Comparison of ENCODE assay signal across 10 cellular contexts in genomic region chr14:103905861-103906456, GRCh38. TPM values are rescaled to one million over a fixed set of nuclear protein-coding genes. Genes with fewer than 3 reads are reported as not detected.
DNase-seq lines count a peak whose midpoint lies in the region; ATAC-seq and TF ChIP-seq lines count a peak whose summit lies in the region.
"Had no signal": no experiment of that assay in that cellular context is flagged by ENCODE, and none has a peak within 500 bp of the region (broad histone marks: within the 10 kb centered on the region; RNA-seq: fewer than 3 reads in every experiment).

No MANE protein-coding gene starts in this region.

- H2BK15ac ChIP-seq in mesendoderm (replicated peaks; ENCODE audit: low read depth), result no peak overlapping the region

- no peak overlapping the region for H3K4me2 ChIP-seq in GM23338
- no peak overlapping the region for H3K4me2 ChIP-seq in mesendoderm (ENCODE audit: low read length)

- H3K9me3 Mint-ChIP-seq in GM23338, result no peaks in the 10 kb centered on the region

- no peaks in the 10 kb centered on the region for H3K79me1 ChIP-seq in mesendoderm (ENCODE audit: low read length)

- H3K27me3 Mint-ChIP-seq in GM23338 (ENCODE audit: insufficient read depth, low read depth, poor library complexity), result peaks cover 9% of the 10 kb centered on the region

- H4K20me1 ChIP-seq in GM23338 (replicated peaks; ENCODE audit: insufficient read depth), result no peaks in the 10 kb centered on the region

- no peak overlapping the region for H4K5ac ChIP-seq in mesendoderm (ENCODE audit: low read length)

- H2BK5ac ChIP-seq in mesendoderm (ENCODE audit: low read length), result no peak overlapping the region

- no peak for TF ChIP-seq POLR2A in body of pancreas (IDR thresholded peaks at IDR 0.05)

- intact Hi-C loops in body of pancreas (cut with DNase I), result no loop called here

- H3K79me2 ChIP-seq in GM23338 (replicated peaks; ENCODE audit: insufficient read depth), result no peaks in the 10 kb centered on the region
- no peaks in the 10 kb centered on the region for H3K79me2 ChIP-seq in mesendoderm (ENCODE audit: control insufficient read depth, insufficient read depth, low read length)

- H3K4me1 Mint-ChIP-seq in GM23338, result peaks cover 9% of the 10 kb centered on the region

- no peak overlapping the region for H2AFZ ChIP-seq in GM23338

- no peak overlapping the region; the same call in 2 of the 3 replicates for H3K4me3 Mint-ChIP-seq in GM23338

- no peak overlapping the region for H3K9ac ChIP-seq in mesendoderm (ENCODE audit: low read length)

- TF ChIP-seq CTCF in GM23338 (conservative IDR thresholded peaks at IDR 0.05; ENCODE audit: low read depth in 2 of 2) (peak; percentile 34 to 59), body of pancreas (IDR thresholded peaks at IDR 0.05) (no peak)

- no peak overlapping the region for H3K4ac ChIP-seq in mesendoderm (ENCODE audit: low read depth, low read length)

- no peak overlapping the region for H2BK120ac ChIP-seq in mesendoderm (ENCODE audit: low read depth, low read length)

- H3K36me3 ChIP-seq in GM23338 (ENCODE audit: insufficient read depth) (no peaks in the 10 kb centered on the region), mesendoderm (ENCODE audit: control insufficient read depth, insufficient read depth, low read length) (no peaks in the 10 kb centered on the region), body of pancreas (replicated peaks in 1 of 2; ENCODE audit: insufficient read depth in 1 of 2, low read depth in 2 of 2) (no peaks in the 10 kb centered on the region)

- H3K4me3 ChIP-seq in GM23338, result no peak overlapping the region
- H3K4me3 ChIP-seq in mesendoderm (ENCODE audit: low read length), result no peak overlapping the region
- H3K4me3 ChIP-seq in body of pancreas, result no peak overlapping the region
- H3K4me3 ChIP-seq: heart right ventricle had no signal

- 0 out of 2 replicates have a peak, but pooled peaks cover 3% of the 10 kb centered on the region for H3F3A ChIP-seq in GM23338 (replicated peaks; ENCODE audit: low read depth)

- H3K9me2 ChIP-seq in GM23338 (ENCODE audit: insufficient read depth), result no peaks in the 10 kb centered on the region

- ATAC-seq in GM23338 (peak; percentile 76), body of pancreas (no peak)
- ATAC-seq: heart right ventricle had no signal

- no peak overlapping the region for H3K23ac ChIP-seq in mesendoderm (ENCODE audit: low read length)

- no peak overlapping the region for H3K18ac ChIP-seq in mesendoderm (ENCODE audit: low read length)

- no peak overlapping the region for H3K56ac ChIP-seq in mesendoderm (ENCODE audit: low read length)

- no CpG with 5 or more reads among the region's 21 CpGs for WGBS in mesendoderm (ENCODE audit: extremely low coverage, insufficient coverage, low lambda C conversion rate)
- WGBS in body of pancreas, 2 donors, result 68 to 75% methylated on average over 21 of the region's 21 CpGs

- H4K8ac ChIP-seq in mesendoderm (ENCODE audit: low read depth, low read length), result no peak overlapping the region

- H3K4me1 ChIP-seq in GM23338 (ENCODE audit: insufficient read depth), result peaks cover 4% of the 10 kb centered on the region; the same call in 1 of the 2 replicates
- no peaks in the 10 kb centered on the region for H3K4me1 ChIP-seq in mesendoderm (ENCODE audit: control insufficient read depth, low read depth, low read length)
- peaks cover 14% of the 10 kb centered on the region for H3K4me1 ChIP-seq in body of pancreas

- no peak overlapping the region for H2AK5ac ChIP-seq in mesendoderm (ENCODE audit: low read length)

- H3K27ac Mint-ChIP-seq in GM23338, result no peak overlapping the region

- H3K9me3 ChIP-seq in body of pancreas, result no peaks in the 10 kb centered on the region
- H3K9me3 ChIP-seq: heart right ventricle had no signal

- H3K27me3 ChIP-seq in GM23338 (ENCODE audit: insufficient read depth) (no peaks in the 10 kb centered on the region), mesendoderm (ENCODE audit: insufficient read depth, low read length, poor library complexity) (no peaks in the 10 kb centered on the region), body of pancreas (no peaks in the 10 kb centered on the region)
- H3K27me3 ChIP-seq: heart right ventricle had no signal

- DNase-seq in NCI-H82 (lab: John Stamatoyannopoulos, UW) (peak; percentile 65), NCI-H82 treated with DMSO at 0.1 percent for 48 hours (lab: John Stamatoyannopoulos, UW; ENCODE audit: unreplicated experiment) (no peak), GM23338 (ENCODE audit: low spot score) (peak; percentile 68), mesendoderm (peak; percentile 48), NCI-H2171 (lab: John Stamatoyannopoulos, UW) (no peak), mucosa of gallbladder (ENCODE audit: low spot score) (no peak), body of pancreas (no peak)
- DNase-seq in activated naive CD4-positive, alpha-beta T cell treated with anti-CD3 and anti-CD28 coated beads, Interleukin-2, amount 50 U/mL, for 16 hours, result peak; percentile 36
- DNase-seq: central memory CD4-positive, alpha-beta T cell; heart right ventricle had no signal

- no peak overlapping the region for H3K27ac ChIP-seq in GM23338 (ENCODE audit: low read depth)
- H3K27ac ChIP-seq in mesendoderm (ENCODE audit: low read depth, low read length), result no peak overlapping the region
- no peak overlapping the region for H3K27ac ChIP-seq in body of pancreas
- H3K27ac ChIP-seq: heart right ventricle had no signal

- H3K36me3 Mint-ChIP-seq in GM23338 (ENCODE audit: low read depth), result no peaks in the 10 kb centered on the region

TF ChIP-seq in GM23338, 12 proteins besides CTCF, POLR2A, EP300 and RAD21:
- TF ChIP-seq EZH2phosphoT487 (IDR thresholded peaks at IDR 0.05; ENCODE audit: unreplicated experiment) (no peak), JUNB (IDR thresholded peaks at IDR 0.05; ENCODE audit: unreplicated experiment) (no peak), EZH2 (IDR thresholded peaks at IDR 0.05; ENCODE audit: low read depth, unreplicated experiment) (no peak), STAT1 (IDR thresholded peaks at IDR 0.05; ENCODE audit: unreplicated experiment) (no peak), REST (IDR thresholded peaks at IDR 0.05; ENCODE audit: unreplicated experiment) (no peak), ZNF114 (CRISPR knock-in tag; IDR thresholded peaks at IDR 0.05) (no peak), POLR2AphosphoS5 (IDR thresholded peaks at IDR 0.05; ENCODE audit: low read depth) (no peak), CREB1 (CRISPR knock-in tag; IDR thresholded peaks at IDR 0.05; ENCODE audit: low read depth) (no peak)
TF ChIP-seq in GM23338: peak in this region for 0.

RNA-seq across cellular contexts. Expression of gene TDRD9, which starts 22.3 kb away (rescaled TPM):
- total RNA-seq in GM23338 (2014; rRNA removed; shearing (Covaris generic)), result not detected in 2 replicates
- 0.24 TPM in 1 of 2 replicates, not detected in the other for polyA plus RNA-seq in GM23338 (2016; fragmentation: Nextera tagmentation; extraction: Ambion mirVana)
- polyA plus RNA-seq in mesendoderm (2013, experiment 1 of 2), result 0.04 TPM
- not detected for polyA plus RNA-seq in mesendoderm (2013, experiment 2 of 2)
- 8.7 TPM for total RNA-seq in mucosa of gallbladder
- total RNA-seq in body of pancreas, result 1 to 10 TPM; 2.0 to 4.7 TPM

RNA-seq across cellular contexts. Expression of gene RD3L, which starts 36.4 kb away (rescaled TPM):
- total RNA-seq in GM23338 (2014; rRNA removed; shearing (Covaris generic)), result not detected in 2 replicates
- polyA plus RNA-seq in GM23338 (2016; fragmentation: Nextera tagmentation; extraction: Ambion mirVana), result not detected in 2 replicates
- polyA plus RNA-seq in mesendoderm (2013, experiment 1 of 2), result not detected
- not detected for polyA plus RNA-seq in mesendoderm (2013, experiment 2 of 2)
- total RNA-seq in mucosa of gallbladder (not detected), body of pancreas (not detected)

RNA-seq across cellular contexts. Expression of gene PPP1R13B, which starts 58.6 kb away (rescaled TPM):
- total RNA-seq in GM23338 (2014; rRNA removed; shearing (Covaris generic)), result 6.5 and 8.5 TPM in 2 replicates
- 2.0 and 3.8 TPM in 2 replicates for polyA plus RNA-seq in GM23338 (2016; fragmentation: Nextera tagmentation; extraction: Ambion mirVana)
- 2.9 TPM for polyA plus RNA-seq in mesendoderm (2013, experiment 1 of 2)
- polyA plus RNA-seq in mesendoderm (2013, experiment 2 of 2), result 3.3 TPM
- total RNA-seq in mucosa of gallbladder (54.0 TPM), body of pancreas (10 to 100 TPM; 12.5 to 36.3 TPM)

Comparison
In these comparisons a context has a peak if more than half of its experiments do, and no peak if none do; other contexts are left out.
1. DNase-seq: peak in NCI-H82 (single experiment), GM23338 (single experiment), activated naive CD4-positive, alpha-beta T cell treated with anti-CD3 and anti-CD28 coated beads, Interleukin-2, amount 50 U/mL, for 16 hours (single experiment) and mesendoderm (single experiment); none in NCI-H82 treated with DMSO at 0.1 percent for 48 hours (single experiment), NCI-H2171 (single experiment), mucosa of gallbladder (single experiment) and body of pancreas (0 of 4).
2. CTCF ChIP-seq: peak in GM23338 (2 of 2); none in body of pancreas (0 of 7).